8 cellular contexts compared by ENCODE assay signal in genomic region chr7:150368098-150368883, GRCh38. TPM values are rescaled to one million over a fixed set of nuclear protein-coding genes. Genes with fewer than 3 reads are reported as not detected.
DNase-seq lines count a peak whose midpoint lies in the region; ATAC-seq and TF ChIP-seq lines count a peak whose summit lies in the region.

Gene REPIN1, plus strand, starts transcription at chr7:150368822. Its CDS starts 890 bp downstream, at chr7:150369712.

- H3K27ac Mint-ChIP-seq in activated CD8-positive, alpha-beta memory T cell treated with anti-CD3 and anti-CD28 coated beads, Interleukin-2, amount 10 ng/mL, durations not matched to agents 7 days and 5 days = peak within 1 kb of the TSS; percentile 95
- H3K27ac Mint-ChIP-seq in endodermal cell = peak within 1 kb of the TSS; percentile 100

- H3K9me3 Mint-ChIP-seq in activated CD8-positive, alpha-beta memory T cell treated with anti-CD3 and anti-CD28 coated beads, Interleukin-2, amount 10 ng/mL, durations not matched to agents 7 days and 5 days (ENCODE audit: low read depth) = no peaks in the 10 kb centered on the region
- no peaks in the 10 kb centered on the region for H3K9me3 Mint-ChIP-seq in endodermal cell

- peaks cover 37% of the 10 kb centered on the region for H3K4me1 Mint-ChIP-seq in activated CD8-positive, alpha-beta memory T cell treated with anti-CD3 and anti-CD28 coated beads, Interleukin-2, amount 10 ng/mL, durations not matched to agents 7 days and 5 days
- H3K4me1 Mint-ChIP-seq in endodermal cell = peaks cover 24% of the 10 kb centered on the region

- TF ChIP-seq CTCF in endodermal cell (conservative IDR thresholded peaks at IDR 0.05) = no peak

- H3K9ac ChIP-seq in endodermal cell (ENCODE audit: extremely low read depth, low read length, poor library complexity, severe bottlenecking) = peak within 1 kb of the TSS; percentile 96

- peak within 1 kb of the TSS; percentile 88 for H3K4me3 ChIP-seq in endodermal cell (ENCODE audit: low read length)

- CTCF ChIA-PET in activated CD8-positive, alpha-beta memory T cell treated with anti-CD3 and anti-CD28 coated beads, Interleukin-2, amount 10 ng/mL, durations not matched to agents 7 days and 5 days (lab: Charles Lee) = interaction anchor here (7.9 kb wide), 1 partner anchor 13 kb away, joined by 56 read pairs; no protein-coding TSS in a partner anchor

- peaks cover 12% of the 10 kb centered on the region for H3K4me1 ChIP-seq in endodermal cell (ENCODE audit: control insufficient read depth, insufficient read depth, low read length)

- H3K9me3 ChIP-seq in endodermal cell (ENCODE audit: control insufficient read depth, low read length) = no peaks in the 10 kb centered on the region

- no peaks in the 10 kb centered on the region for H3K27me3 ChIP-seq in endodermal cell (ENCODE audit: control insufficient read depth, insufficient read depth, low read length, poor library complexity, severe bottlenecking)

- peak within 1 kb of the TSS; percentile 96 for H3K27ac ChIP-seq in endodermal cell (ENCODE audit: low read depth, low read length)

- peak; percentile 89 for DNase-seq in CD1c-positive myeloid dendritic cell (ENCODE audit: extremely low spot score)
- DNase-seq in HK-2 (ENCODE audit: unreplicated experiment) = peak; percentile 87
- peak; percentile 40 for DNase-seq in NOMO-1 treated with dmso at 0.1 percent for 144 hours (lab: John Stamatoyannopoulos, UW; ENCODE audit: unreplicated experiment)
- DNase-seq in activated CD8-positive, alpha-beta memory T cell treated with anti-CD3 and anti-CD28 coated beads, Interleukin-2, amount 10 ng/mL, durations not matched to agents 7 days and 5 days = peak; percentile 89
- DNase-seq in endodermal cell = peak; percentile 95
- peak; percentile 97 for DNase-seq in mesenteric fat pad (ENCODE audit: low spot score)
- peak; percentile 52 for DNase-seq in stimulated activated CD8-positive, alpha-beta memory T cell treated with anti-CD3 and anti-CD28 coated beads, Interleukin-15, amount 100 ng/mL, for 1 hour (ENCODE audit: low read depth)

- H3K4me3 Mint-ChIP-seq in activated CD8-positive, alpha-beta memory T cell treated with anti-CD3 and anti-CD28 coated beads, Interleukin-2, amount 10 ng/mL, durations not matched to agents 7 days and 5 days = peak within 1 kb of the TSS; percentile 95
- peak within 1 kb of the TSS; percentile 97 for H3K4me3 Mint-ChIP-seq in endodermal cell

- peak; percentile 34 for ATAC-seq in GM19438 (IDR thresholded peaks at IDR 0.05; ENCODE audit: low read depth, unreplicated experiment)
- ATAC-seq in activated CD8-positive, alpha-beta memory T cell treated with anti-CD3 and anti-CD28 coated beads, Interleukin-2, amount 10 ng/mL, durations not matched to agents 7 days and 5 days = peak; percentile 78

- H3K27me3 Mint-ChIP-seq in activated CD8-positive, alpha-beta memory T cell treated with anti-CD3 and anti-CD28 coated beads, Interleukin-2, amount 10 ng/mL, durations not matched to agents 7 days and 5 days = no peaks in the 10 kb centered on the region
- H3K27me3 Mint-ChIP-seq in endodermal cell (ENCODE audit: insufficient read depth) = no peaks in the 10 kb centered on the region

- WGBS in endodermal cell (ENCODE audit: insufficient coverage in 1 of 2, insufficient read length in 1 of 2), 2 experiments = 5 to 15% methylated on average over 22 to 85 of the region's 85 CpGs

- H3K36me3 Mint-ChIP-seq in activated CD8-positive, alpha-beta memory T cell treated with anti-CD3 and anti-CD28 coated beads, Interleukin-2, amount 10 ng/mL, durations not matched to agents 7 days and 5 days = peaks cover 7% of the 10 kb centered on the region
- peaks cover 20% of the 10 kb centered on the region for H3K36me3 Mint-ChIP-seq in endodermal cell (ENCODE audit: low read depth)

- peaks cover 27% of the 10 kb centered on the region for H3K36me3 ChIP-seq in endodermal cell (ENCODE audit: control insufficient read depth, insufficient read depth, low read length)

RNA-seq across cellular contexts. Expression of gene REPIN1, which starts in this region (rescaled TPM):
- total RNA-seq in activated CD8-positive, alpha-beta memory T cell treated with anti-CD3 and anti-CD28 coated beads, Interleukin-2, amount 10 ng/mL, durations not matched to agents 7 days and 5 days = 10 to 100 TPM; 51.4 to 55.5 TPM
- total RNA-seq in endodermal cell = 10 to 100 TPM; 85.4 to 94.4 TPM
- 136 TPM for polyA plus RNA-seq in endodermal cell (2013, experiment 1 of 2)
- 119 TPM for polyA plus RNA-seq in endodermal cell (2013, experiment 2 of 2)
- total RNA-seq in mesenteric fat pad = 82.1 TPM

Comparison
In these comparisons a context has a peak if more than half of its experiments do, and no peak if none do; other contexts are left out.
1. Peak in every context shown above with its lines: DNase-seq, ATAC-seq, H3K4me3 ChIP-seq and H3K27ac ChIP-seq.
2. DNase-seq: peak in every context shown above with its lines; median percentile 97 in mesenteric fat pad; 95 in endodermal cell; 89 in CD1c-positive myeloid dendritic cell; 89 in activated CD8-positive, alpha-beta memory T cell treated with anti-CD3 and anti-CD28 coated beads, Interleukin-2, amount 10 ng/mL, durations not matched to agents 7 days and 5 days; 87 in HK-2; 52 in stimulated activated CD8-positive, alpha-beta memory T cell treated with anti-CD3 and anti-CD28 coated beads, Interleukin-15, amount 100 ng/mL, for 1 hour; 40 in NOMO-1 treated with dmso at 0.1 percent for 144 hours.